ENCODE assay signal across 21 cellular contexts in genomic region chr16:15691046-15691445, GRCh38. TPM values are rescaled to one million over a fixed set of nuclear protein-coding genes. Genes with fewer than 3 reads are reported as not detected.
DNase-seq lines count a peak whose midpoint lies in the region; ATAC-seq and TF ChIP-seq lines count a peak whose summit lies in the region.
"Had no signal": no experiment of that assay in that cellular context is flagged by ENCODE, and none has a peak within 500 bp of the region (broad histone marks: within the 10 kb centered on the region; RNA-seq: fewer than 3 reads in every experiment).

No MANE protein-coding gene starts in this region.

- H3K4me1 Mint-ChIP-seq in HFFc6 (ENCODE audit: low read depth) (peaks cover 29% of the 10 kb centered on the region), chondrocyte (ENCODE audit: low read depth) (peaks cover 12% of the 10 kb centered on the region), osteocyte (ENCODE audit: unreplicated experiment) (peaks cover 18% of the 10 kb centered on the region)
- H3K4me1 Mint-ChIP-seq in naive thymus-derived CD8-positive, alpha-beta T cell, result peaks cover 0 to 1% (median under 1%) of the 10 kb centered on the region in 4 donors

- no peaks in the 10 kb centered on the region for H3K79me2 ChIP-seq in ACC112 (ENCODE audit: control insufficient read depth, insufficient read depth, low read length, unreplicated experiment)

- H2AFZ ChIP-seq in ACC112 (ENCODE audit: low read length, unreplicated experiment), result no peak overlapping the region

- no peak for ATAC-seq in naive thymus-derived CD8-positive, alpha-beta T cell
- ATAC-seq: CD8-positive, alpha-beta T cell; HCT116 had no signal

- TF ChIP-seq CTCF in HFFc6 (IDR thresholded peaks at IDR 0.05) (no peak), chondrocyte (IDR thresholded peaks at IDR 0.05) (no peak), osteocyte (IDR thresholded peaks at IDR 0.05) (no peak)

- no peaks in the 10 kb centered on the region for H3K27me3 ChIP-seq in ACC112 (ENCODE audit: insufficient read depth, low read length)
- H3K27me3 ChIP-seq: BLaER1 treated with 17β-estradiol and CSF1 and Interleukin-3, amounts not matched to agents 10 nM and 100 nM had no signal

- H3K9me3 Mint-ChIP-seq in HFFc6 (no peaks in the 10 kb centered on the region), chondrocyte (ENCODE audit: low read depth) (no peaks in the 10 kb centered on the region), osteocyte (ENCODE audit: unreplicated experiment) (no peaks in the 10 kb centered on the region)
- H3K9me3 Mint-ChIP-seq in naive thymus-derived CD8-positive, alpha-beta T cell, result no peaks in the 10 kb centered on the region
- H3K9me3 Mint-ChIP-seq: CD8-positive, alpha-beta T cell had no signal

- H3K4me3 Mint-ChIP-seq in HFFc6 (no peak overlapping the region), chondrocyte (ENCODE audit: unreplicated experiment) (no peak overlapping the region), osteocyte (ENCODE audit: unreplicated experiment) (no peak overlapping the region)
- no peak overlapping the region for H3K4me3 Mint-ChIP-seq in naive thymus-derived CD8-positive, alpha-beta T cell
- H3K4me3 Mint-ChIP-seq: CD8-positive, alpha-beta T cell had no signal

- POLR2A ChIA-PET in naive thymus-derived CD8-positive, alpha-beta T cell (lab: Charles Lee), result no interaction called here

- H3K36me3 Mint-ChIP-seq in HFFc6 (ENCODE audit: low read depth) (peaks cover 41% of the 10 kb centered on the region), chondrocyte (ENCODE audit: low read depth) (peaks cover 31% of the 10 kb centered on the region), osteocyte (ENCODE audit: unreplicated experiment) (peaks cover 34% of the 10 kb centered on the region)
- H3K36me3 Mint-ChIP-seq in naive thymus-derived CD8-positive, alpha-beta T cell, result peaks cover 0 to 96% (median 32%) of the 10 kb centered on the region in 3 donors

- H3K4me3 ChIP-seq in ACC112 (ENCODE audit: low read depth, low read length), result no peak overlapping the region
- H3K4me3 ChIP-seq: BLaER1 treated with 17β-estradiol and CSF1 and Interleukin-3, amounts not matched to agents 10 nM and 100 nM had no signal

- H3K27ac ChIP-seq in ACC112 (ENCODE audit: low read depth, low read length), result peak overlapping the region; percentile 68; the same call in 1 of the 2 replicates
- H3K27ac ChIP-seq: BLaER1 treated with 17β-estradiol and CSF1 and Interleukin-3, amounts not matched to agents 10 nM and 100 nM had no signal

- H3K27ac Mint-ChIP-seq in HFFc6, result 0 out of 2 replicates have a peak overlapping the region, but pooled peaks have one; percentile 36
- H3K27ac Mint-ChIP-seq in chondrocyte (ENCODE audit: unreplicated experiment), result peak overlapping the region; percentile 85
- peak overlapping the region; percentile 39 for H3K27ac Mint-ChIP-seq in osteocyte (ENCODE audit: unreplicated experiment)
- H3K27ac Mint-ChIP-seq in naive thymus-derived CD8-positive, alpha-beta T cell, result peak overlapping the region in 1 of 10 donors; percentile 70
- H3K27ac Mint-ChIP-seq: CD8-positive, alpha-beta T cell had no signal

- H3K36me3 ChIP-seq in ACC112 (ENCODE audit: insufficient read depth, low read length), result peaks cover 22% of the 10 kb centered on the region

- H3K4me1 ChIP-seq in ACC112 (ENCODE audit: control insufficient read depth, insufficient read depth, low read length, unreplicated experiment), result peaks cover 22% of the 10 kb centered on the region
- H3K4me1 ChIP-seq: BLaER1 treated with 17β-estradiol and CSF1 and Interleukin-3, amounts not matched to agents 10 nM and 100 nM; Caco-2 had no signal

- DNase-seq in HFFc6 (no peak), chondrocyte (ENCODE audit: low spot score) (no peak), osteocyte (ENCODE audit: extremely low spot score, unreplicated experiment) (no peak), OCI-M2 (lab: John Stamatoyannopoulos, UW; ENCODE audit: unreplicated experiment) (no peak), HuH-7.5 (ENCODE audit: low spot score) (no peak)
- DNase-seq in naive thymus-derived CD8-positive, alpha-beta T cell, result no peak
- DNase-seq in activated CD4-positive, alpha-beta T cell treated with anti-CD3 and anti-CD28 coated beads, Interleukin-2, amount 50 U/mL, for 4 hours, result no peak
- DNase-seq: AML-193; Caco-2; CD8-positive, alpha-beta T cell; KBM-7; NCI-H2029; NCI-H446 treated with DMSO at 0.1 percent for 48 hours; NCI-H526; NCI-H82; NK-92 treated with Interleukin-12 subunit alpha and Interleukin-12 subunit beta, amount 100 ng/mL, for 24 hours; RPMI8226; SHP77 had no signal

- H3K27me3 Mint-ChIP-seq in HFFc6 (ENCODE audit: insufficient read depth) (no peaks in the 10 kb centered on the region; the same call in 1 of the 2 replicates), chondrocyte (ENCODE audit: low read depth) (no peaks in the 10 kb centered on the region), osteocyte (ENCODE audit: unreplicated experiment) (no peaks in the 10 kb centered on the region)
- no peaks in the 10 kb centered on the region for H3K27me3 Mint-ChIP-seq in naive thymus-derived CD8-positive, alpha-beta T cell

RNA-seq across cellular contexts. Expression of gene NDE1, which starts 41.0 kb away (rescaled TPM):
- 10 to 100 TPM; 40.6 to 61.0 (median 58.2) TPM for total RNA-seq in HFFc6 (2021; fragmentation: NEBNext Ultra II Directional; extraction: Animal tissue kit (Norgen Biotek cat#: 25700))
- total RNA-seq in chondrocyte (29.3 to 32.9 TPM (median 32.3 TPM) in 3 replicates), osteocyte (41.0 and 45.4 TPM in 2 replicates)
- total RNA-seq in naive thymus-derived CD8-positive, alpha-beta T cell, result 100 to 1,000 TPM; 128 to 138 TPM
- 10 to 100 TPM; 23.5 to 59.1 (median 42.3) TPM for polyA plus RNA-seq in naive thymus-derived CD8-positive, alpha-beta T cell

RNA-seq across cellular contexts. Expression of gene MARF1, which starts 48.1 kb away (rescaled TPM):
- total RNA-seq in HFFc6 (2021; fragmentation: NEBNext Ultra II Directional; extraction: Animal tissue kit (Norgen Biotek cat#: 25700)), result 10 to 100 TPM; 34.9 to 39.4 (median 38.5) TPM
- total RNA-seq in chondrocyte (50.8 to 61.5 TPM (median 54.4 TPM) in 3 replicates), osteocyte (79.7 and 83.0 TPM in 2 replicates)
- total RNA-seq in naive thymus-derived CD8-positive, alpha-beta T cell, result 100 to 1,000 TPM; 228 to 256 TPM
- polyA plus RNA-seq in naive thymus-derived CD8-positive, alpha-beta T cell, result 10 to 100 TPM; 10.9 to 18.2 (median 15.2) TPM
